1 cellular context compared by ENCODE assay signal in genomic region chr6:118899948-118900347, GRCh38.
TF ChIP-seq lines count a peak whose summit lies in the region.

No MANE protein-coding gene starts in this region.

TF ChIP-seq in GM23338, 12 proteins besides CTCF, POLR2A, EP300 and RAD21 (continued from another document):
- TF ChIP-seq ETS1 (IDR thresholded peaks at IDR 0.05) (no peak), JUNB (IDR thresholded peaks at IDR 0.05; ENCODE audit: unreplicated experiment) (no peak), STAT1 (IDR thresholded peaks at IDR 0.05; ENCODE audit: unreplicated experiment) (no peak), NANOG (IDR thresholded peaks at IDR 0.05; ENCODE audit: borderline replicate concordance) (no peak), CREB1 (CRISPR knock-in tag; IDR thresholded peaks at IDR 0.05; ENCODE audit: low read depth) (no peak), EZH2phosphoT487 (IDR thresholded peaks at IDR 0.05; ENCODE audit: unreplicated experiment) (no peak), REST (IDR thresholded peaks at IDR 0.05; ENCODE audit: unreplicated experiment) (no peak), POLR2AphosphoS5 (IDR thresholded peaks at IDR 0.05; ENCODE audit: low read depth) (no peak), ZNF114 (CRISPR knock-in tag; IDR thresholded peaks at IDR 0.05) (no peak)
